In genomic region chr11:3206128-3206921, GRCh38 we compare ENCODE assay signal across 29 cellular contexts. TPM values are rescaled to one million over a fixed set of nuclear protein-coding genes. Genes with fewer than 3 reads are reported as not detected.
DNase-seq lines count a peak whose midpoint lies in the region; ATAC-seq, FAIRE-seq and TF ChIP-seq lines count a peak whose summit lies in the region.
"Had no signal": no experiment of that assay in that cellular context is flagged by ENCODE, and none has a peak within 500 bp of the region (broad histone marks: within the 10 kb centered on the region; RNA-seq: fewer than 3 reads in every experiment).

No MANE protein-coding gene starts in this region.

- no peak overlapping the region for H2BK20ac ChIP-seq in IMR-90 (ENCODE audit: low read depth, low read length)

- H4K5ac ChIP-seq in IMR-90 (ENCODE audit: low read depth, low read length), result no peak overlapping the region

- H4K20me1 ChIP-seq in IMR-90 (ENCODE audit: insufficient read depth, low read length) (no peaks in the 10 kb centered on the region), GM12878 (ENCODE audit: control insufficient read depth, insufficient read depth) (no peaks in the 10 kb centered on the region)

- H2AK5ac ChIP-seq in IMR-90 (ENCODE audit: low read depth, low read length), result no peak overlapping the region

- H3K4me2 ChIP-seq in IMR-90 (ENCODE audit: low read depth, low read length), result no peak overlapping the region
- no peak overlapping the region for H3K4me2 ChIP-seq in GM12878 (ENCODE audit: control insufficient read depth, insufficient read depth)
- H3K4me2 ChIP-seq: GM23338 had no signal

- no peak overlapping the region for H3K14ac ChIP-seq in IMR-90 (replicated peaks; ENCODE audit: low read depth, low read length)

- H2BK120ac ChIP-seq in IMR-90 (ENCODE audit: low read depth, low read length), result no peak overlapping the region

- H3K9ac ChIP-seq in IMR-90 (ENCODE audit: low read depth, low read length) (no peak overlapping the region), GM12878 (ENCODE audit: control insufficient read depth, insufficient read depth, low read length) (no peak overlapping the region)

- H3K27me3 ChIP-seq in IMR-90 (ENCODE audit: control insufficient read depth, insufficient read depth, low read length) (peaks cover 55% of the 10 kb centered on the region), GM12878 (replicated peaks in 1 of 2; ENCODE audit: control insufficient read depth in 2 of 2, insufficient read depth in 2 of 2, low read length in 1 of 2) (peaks cover 2% of the 10 kb centered on the region in 2 experiments; a peak in 3 of 4 replicates), spleen (replicated peaks in 1 of 7) (peaks cover 0 to 41% (median 22%) of the 10 kb centered on the region in 7 donors)

- H2AFZ ChIP-seq in IMR-90 (replicated peaks; ENCODE audit: low read length, poor library complexity), result no peak overlapping the region
- H2AFZ ChIP-seq in GM12878 (ENCODE audit: control insufficient read depth, low read depth, low read length), result no peak overlapping the region
- H2AFZ ChIP-seq: GM23338 had no signal

- TF ChIP-seq EP300 in GM12878 (IDR thresholded peaks at IDR 0.05; ENCODE audit: borderline replicate concordance in 1 of 2, control insufficient read depth in 1 of 2, low read depth in 2 of 2, low read length in 2 of 2), result no peak

- peaks cover 4% of the 10 kb centered on the region for H3K9me3 ChIP-seq in IMR-90 (ENCODE audit: control insufficient read depth, insufficient read depth, low read length)
- no peaks in the 10 kb centered on the region for H3K9me3 ChIP-seq in GM12878 (replicated peaks; ENCODE audit: control insufficient read depth, insufficient read depth, low read length)
- peaks cover 0 to 16% (median 11%) of the 10 kb centered on the region in 8 donors for H3K9me3 ChIP-seq in spleen
- H3K9me3 ChIP-seq: SJCRH30 had no signal

- H3K9me1 ChIP-seq in IMR-90 (ENCODE audit: insufficient read depth, low read length), result no peaks in the 10 kb centered on the region

- TF ChIP-seq CTCF in IMR-90 (conservative IDR thresholded peaks at IDR 0.05; ENCODE audit: low read depth, low read length), result no peak
- TF ChIP-seq CTCF in GM12878 (IDR thresholded peaks at IDR 0.05 in 2 of 3, conservative IDR thresholded peaks at IDR 0.05 in 1 of 3; ENCODE audit: control insufficient read depth in 2 of 3, extremely low read depth in 1 of 3, insufficient read depth in 1 of 3, low read depth in 3 of 3, low read length in 3 of 3), result no peak
- no peak for TF ChIP-seq CTCF in spleen (IDR thresholded peaks at IDR 0.05 in 8 of 11, conservative IDR thresholded peaks at IDR 0.05 in 3 of 11)

- H3K79me2 ChIP-seq in GM12878 (ENCODE audit: control insufficient read depth, insufficient read depth, low read length), result no peaks in the 10 kb centered on the region

- no peak overlapping the region for H3K23ac ChIP-seq in IMR-90 (ENCODE audit: low read depth, low read length)

- CTCF ChIA-PET in IMR-90 (lab: Yijun Ruan, JAX) (no interaction called here), GM12878 (lab: Yijun Ruan, JAX) (no interaction called here)

- H2BK15ac ChIP-seq in IMR-90 (ENCODE audit: low read depth, low read length), result no peak overlapping the region

- DNase-seq in IMR-90 (no peak), GM12878 (ENCODE audit: low read depth, low spot score) (no peak), kidney tubule cell (ENCODE audit: low spot score) (peak; percentile 29), spleen (peak; percentile 47)
- no peak for DNase-seq in activated naive CD4-positive, alpha-beta T cell treated with Interleukin-2 at 50 U/mL for 16 hours
- DNase-seq in activated CD4-positive, alpha-beta T cell treated with anti-CD3 and anti-CD28 coated beads, Interleukin-2, amount 50 U/mL, for 1 hour, result no peak
- DNase-seq: activated CD4-positive, alpha-beta T cell treated with anti-CD3 and anti-CD28 coated beads for 1 hour; activated CD8-positive, alpha-beta T cell treated with anti-CD3 and anti-CD28 coated beads, Interleukin-2, amount 10 ng/mL, durations not matched to agents 7 days and 5 days; amygdala; C1 segment of cervical spinal cord; KBM-7; naive B cell; NCI-H1105 treated with DMSO at 0.1 percent for 48 hours; NCI-H187 treated with DMSO at 0.1 percent for 48 hours; NCI-H526; nucleus accumbens; SJCRH30; substantia nigra; SW 1271 had no signal

- H3K18ac ChIP-seq in IMR-90 (ENCODE audit: low read depth, low read length), result no peak overlapping the region

- H3K4me1 ChIP-seq in IMR-90 (ENCODE audit: control insufficient read depth, insufficient read depth, low read length), result no peaks in the 10 kb centered on the region; the same call in 1 of the 2 replicates
- no peaks in the 10 kb centered on the region for H3K4me1 ChIP-seq in GM12878 (ENCODE audit: control insufficient read depth, insufficient read depth, low read length)
- peaks cover 0 to 39% (median 17%) of the 10 kb centered on the region in 6 donors for H3K4me1 ChIP-seq in spleen
- H3K4me1 ChIP-seq: SJCRH30 had no signal

- H2AK9ac ChIP-seq in IMR-90 (replicated peaks; ENCODE audit: low read depth, low read length, poor library complexity), result peak overlapping the region; percentile 16

- intact Hi-C loops in IMR-90 (cut with micrococcal nuclease), result no loop called here
- intact Hi-C loops in GM12878 (cut with micrococcal nuclease; ENCODE audit: unreplicated experiment), result no loop called here
- intact Hi-C loops in spleen (cut with DNase I; ENCODE audit: low total_unique reads), result no loop called here

- no peak overlapping the region for H4K8ac ChIP-seq in IMR-90 (ENCODE audit: low read depth in 2 of 2, low read length in 2 of 2)

- WGBS in IMR-90 (ENCODE audit: extremely low coverage in 2 of 2, insufficient read length in 1 of 2), 2 experiments, result 98% methylated on average over 2 of the region's 8 CpGs; no CpG with 5 or more reads in 1 of the 2 experiments
- 33% methylated on average over 8 of the region's 8 CpGs for WGBS in GM12878 (ENCODE audit: insufficient coverage, insufficient replicate concordance, low lambda C conversion rate, missing lambda C conversion rate)
- WGBS in spleen, 5 donors, result 78 to 87% (median 81%) methylated on average over 8 of the region's 8 CpGs

- no peaks in the 10 kb centered on the region for H3K36me3 ChIP-seq in IMR-90 (ENCODE audit: control insufficient read depth, insufficient read depth, low read length)
- H3K36me3 ChIP-seq in GM12878 (ENCODE audit: control insufficient read depth in 2 of 2, insufficient read depth in 2 of 2, low read length in 1 of 2), result no peaks in the 10 kb centered on the region
- no peaks in the 10 kb centered on the region for H3K36me3 ChIP-seq in spleen
- H3K36me3 ChIP-seq: cardiac muscle cell, SJCRH30 had no signal

- no peak overlapping the region for H3K4ac ChIP-seq in IMR-90 (ENCODE audit: low read depth, low read length)

- RAD21 ChIA-PET in GM12878 (lab: Charles Lee; ENCODE audit: unreplicated experiment), result no interaction called here

- in situ Hi-C loops in IMR-90 (cut with MboI; ENCODE audit: low sequenced_read_pairs), result no loop called here
- in situ Hi-C loops in GM12878 (cut with MboI), result no loop called here

- peak; percentile 44 for FAIRE-seq in GM12878 (lab: Jason Lieb, UNC)

- no peak overlapping the region for H3K4me3 ChIP-seq in IMR-90 (ENCODE audit: insufficient read depth, low read depth, low read length)
- H3K4me3 ChIP-seq in GM12878, result no peak overlapping the region
- no peak overlapping the region for H3K4me3 ChIP-seq in spleen
- H3K4me3 ChIP-seq: cardiac muscle cell, GM23338, SJCRH30 had no signal

- TF ChIP-seq RAD21 in IMR-90 (IDR thresholded peaks at IDR 0.05; ENCODE audit: low read length) (no peak), GM12878 (IDR thresholded peaks at IDR 0.05; ENCODE audit: insufficient read depth, low read depth, low read length) (no peak)

- H2BK5ac ChIP-seq in IMR-90 (ENCODE audit: low read depth, low read length, poor library complexity, severe bottlenecking), result peak overlapping the region; percentile 54

- H3K27ac ChIP-seq in IMR-90 (ENCODE audit: insufficient read depth, low read length) (no peak overlapping the region), GM12878 (ENCODE audit: control insufficient read depth, insufficient read depth) (no peak overlapping the region), spleen (no peak overlapping the region)
- H3K27ac ChIP-seq: cardiac muscle cell, SJCRH30 had no signal

- no peak overlapping the region for H3K56ac ChIP-seq in IMR-90 (ENCODE audit: extremely low read depth, insufficient read depth, low read length)

- TF ChIP-seq POLR2A in IMR-90 (IDR thresholded peaks at IDR 0.05; ENCODE audit: low read depth, low read length), result no peak
- no peak for TF ChIP-seq POLR2A in GM12878 (IDR thresholded peaks at IDR 0.05; ENCODE audit: low read depth, low read length)
- TF ChIP-seq POLR2A in spleen (IDR thresholded peaks at IDR 0.05), result no peak

- POLR2A ChIA-PET in IMR-90 (lab: Charles Lee; ENCODE audit: unreplicated experiment) (no interaction called here), GM12878 (lab: Charles Lee) (no interaction called here)

- dilution Hi-C loops in IMR-90 (cut with HindIII; ENCODE audit: low sequenced_read_pairs, unreplicated experiment), result no loop called here

- H3K79me1 ChIP-seq in IMR-90 (ENCODE audit: low read depth in 1 of 2, low read length in 2 of 2), result no peaks in the 10 kb centered on the region

- SMC1A ChIA-PET in GM12878 (lab: Charles Lee; ENCODE audit: uncharacterized antibody, unreplicated experiment), result no interaction called here

- H4K91ac ChIP-seq in IMR-90 (ENCODE audit: insufficient read depth, low read depth, low read length), result no peak overlapping the region

- BruUV-seq in IMR-90 (replicated peaks; lab: Mats Ljungman, UMichigan), result no TSS peak
- no TSS peak for BruUV-seq in GM12878 (replicated peaks; lab: Mats Ljungman, UMichigan)

- ATAC-seq in IMR-90 (ENCODE audit: low read depth) (no peak), GM12878 (no peak), GM21786 (IDR thresholded peaks at IDR 0.05; ENCODE audit: unreplicated experiment) (no peak)
- ATAC-seq: activated CD8-positive, alpha-beta T cell treated with anti-CD3 and anti-CD28 coated beads, Interleukin-2, amount 10 ng/mL, durations not matched to agents 7 days and 5 days; GM23338; Panc1; stimulated activated effector memory CD8-positive, alpha-beta T cell treated with anti-CD3 and anti-CD28 coated beads, Interleukin-12 subunit alpha, Interleukin-12 subunit beta, amount 100 ng/mL, for 72 hours had no signal

RNA-seq across cellular contexts. Expression of gene MRGPRG, which starts 12.3 kb away (rescaled TPM):
- total RNA-seq in IMR-90 (2012; rRNA removed) (not detected in 2 replicates), GM12878 (2014; rRNA removed) (not detected in 2 replicates), GM12878 (2014; rRNA removed; fragmentation: Illumina TruSeq; extraction: Trizol) (not detected in 2 replicates), GM12878 (2021) (not detected in 2 replicates), spleen (not detected)
- polyA plus RNA-seq in IMR-90 (2012; rRNA removed) (not detected in 2 replicates), GM12878 (2011; rRNA removed) (not detected in 2 replicates), GM12878 (2014; fragmentation: Illumina TruSeq; extraction: Trizol) (not detected in 2 replicates), GM12878 (2014; fragmentation: Nextera tagmentation; extraction: Ambion mirVana) (not detected), GM12878 (2014; rRNA removed) (not detected in 2 replicates), GM12878 (2016; fragmentation: Nextera tagmentation; extraction: Ambion mirVana) (not detected), spleen (not detected)
- not detected in 2 replicates for polyA plus RNA-seq in IMR-90 (2012; cell fraction: cytosol; rRNA removed)
- polyA plus RNA-seq in IMR-90 (2012; cell fraction: nucleus; rRNA removed; ENCODE audit: low replicate concordance), result not detected in 2 replicates
- total RNA-seq in GM12878 (2013; cell fraction: nucleolus; rRNA removed), result not detected in 2 replicates
- polyA plus RNA-seq in GM12878 (2011; ENCODE audit: low read depth), result not detected
- not detected in 2 replicates for polyA plus RNA-seq in GM12878 (2011; cell fraction: cytosol; rRNA removed)
- not detected in 2 replicates for polyA plus RNA-seq in GM12878 (2011; cell fraction: nucleus; rRNA removed)
- polyA plus RNA-seq in GM12878 (2012), result not detected in 2 replicates
- polyA minus RNA-seq in GM12878 (2011; rRNA and poly(A)+ RNA removed), result not detected in 2 replicates
- not detected in 2 replicates for polyA minus RNA-seq in GM12878 (2011; cell fraction: cytosol; rRNA and poly(A)+ RNA removed)
- polyA minus RNA-seq in GM12878 (2011; cell fraction: nucleus; rRNA and poly(A)+ RNA removed), result not detected in 2 replicates
- total RNA-seq: activated CD8-positive, alpha-beta T cell treated with anti-CD3 and anti-CD28 coated beads, Interleukin-2, amount 10 ng/mL, durations not matched to agents 7 days and 5 days; activated naive CD4-positive, alpha-beta T cell treated with anti-CD3 and anti-CD28 coated beads, Interleukin-2, amount 50 U/mL, for 72 hours; cardiac muscle cell; G401; GM23338; liver; MCF 10A; SJCRH30 had no signal
- polyA plus RNA-seq: cardiac muscle cell, esophagus, GM23338, liver had no signal

RNA-seq across cellular contexts. Expression of gene MRGPRE, which starts 25.9 kb away (rescaled TPM):
- total RNA-seq in IMR-90 (2012; rRNA removed), result not detected in 2 replicates
- polyA plus RNA-seq in IMR-90 (2012; rRNA removed), result not detected in 2 replicates
- not detected in 2 replicates for polyA plus RNA-seq in IMR-90 (2012; cell fraction: cytosol; rRNA removed)
- not detected in 2 replicates for polyA plus RNA-seq in IMR-90 (2012; cell fraction: nucleus; rRNA removed; ENCODE audit: low replicate concordance)
- not detected in 2 replicates for total RNA-seq in GM12878 (2013; cell fraction: nucleolus; rRNA removed)
- 0.34 TPM in 1 of 2 replicates, not detected in the other for total RNA-seq in GM12878 (2014; rRNA removed)
- not detected in 2 replicates for total RNA-seq in GM12878 (2014; rRNA removed; fragmentation: Illumina TruSeq; extraction: Trizol)
- total RNA-seq in GM12878 (2021), result not detected in 2 replicates
- not detected for polyA plus RNA-seq in GM12878 (2011; ENCODE audit: low read depth)
- polyA plus RNA-seq in GM12878 (2011; rRNA removed), result not detected in 2 replicates
- polyA plus RNA-seq in GM12878 (2011; cell fraction: cytosol; rRNA removed), result not detected in 2 replicates
- not detected in 2 replicates for polyA plus RNA-seq in GM12878 (2011; cell fraction: nucleus; rRNA removed)
- polyA plus RNA-seq in GM12878 (2012), result not detected in 2 replicates
- not detected in 2 replicates for polyA plus RNA-seq in GM12878 (2014; fragmentation: Illumina TruSeq; extraction: Trizol)
- not detected for polyA plus RNA-seq in GM12878 (2014; fragmentation: Nextera tagmentation; extraction: Ambion mirVana)
- polyA plus RNA-seq in GM12878 (2014; rRNA removed), result not detected in 2 replicates
- not detected for polyA plus RNA-seq in GM12878 (2016; fragmentation: Nextera tagmentation; extraction: Ambion mirVana)
- polyA minus RNA-seq in GM12878 (2011; rRNA and poly(A)+ RNA removed), result not detected in 2 replicates
- polyA minus RNA-seq in GM12878 (2011; cell fraction: cytosol; rRNA and poly(A)+ RNA removed), result not detected in 2 replicates
- not detected in 2 replicates for polyA minus RNA-seq in GM12878 (2011; cell fraction: nucleus; rRNA and poly(A)+ RNA removed)
- 1 to 10 TPM in 2 of 7 donors, under 1 TPM in 2, not detected in 3; 0.41 to 1.9 (median 1.2) TPM for total RNA-seq in spleen
- polyA plus RNA-seq in spleen, result not detected
- total RNA-seq: activated CD8-positive, alpha-beta T cell treated with anti-CD3 and anti-CD28 coated beads, Interleukin-2, amount 10 ng/mL, durations not matched to agents 7 days and 5 days; activated naive CD4-positive, alpha-beta T cell treated with anti-CD3 and anti-CD28 coated beads, Interleukin-2, amount 50 U/mL, for 72 hours; cardiac muscle cell; G401; GM23338; MCF 10A; SJCRH30 had no signal
- polyA plus RNA-seq: cardiac muscle cell, esophagus, GM23338, liver had no signal

RNA-seq across cellular contexts. Expression of gene OSBPL5, which starts 41.2 kb away (rescaled TPM):
- total RNA-seq in IMR-90 (2012; rRNA removed), result 14.4 and 14.9 TPM in 2 replicates
- polyA plus RNA-seq in IMR-90 (2012; rRNA removed), result 22.3 and 24.1 TPM in 2 replicates
- polyA plus RNA-seq in IMR-90 (2012; cell fraction: cytosol; rRNA removed), result 14.5 and 18.6 TPM in 2 replicates
- polyA plus RNA-seq in IMR-90 (2012; cell fraction: nucleus; rRNA removed; ENCODE audit: low replicate concordance), result 66.7 and 137 TPM in 2 replicates
- total RNA-seq in GM12878 (2013; cell fraction: nucleolus; rRNA removed), result not detected in 2 replicates
- not detected in 2 replicates for total RNA-seq in GM12878 (2014; rRNA removed)
- not detected in 2 replicates for total RNA-seq in GM12878 (2014; rRNA removed; fragmentation: Illumina TruSeq; extraction: Trizol)
- 0.45 TPM in 1 of 2 replicates, not detected in the other for total RNA-seq in GM12878 (2021)
- not detected for polyA plus RNA-seq in GM12878 (2011; ENCODE audit: low read depth)
- polyA plus RNA-seq in GM12878 (2011; rRNA removed), result not detected in 2 replicates
- 0.07 and 0.17 TPM in 2 replicates for polyA plus RNA-seq in GM12878 (2011; cell fraction: cytosol; rRNA removed)
- 0.85 and 1.0 TPM in 2 replicates for polyA plus RNA-seq in GM12878 (2011; cell fraction: nucleus; rRNA removed)
- not detected in 2 replicates for polyA plus RNA-seq in GM12878 (2012)
- not detected in 2 replicates for polyA plus RNA-seq in GM12878 (2014; fragmentation: Illumina TruSeq; extraction: Trizol)
- polyA plus RNA-seq in GM12878 (2014; fragmentation: Nextera tagmentation; extraction: Ambion mirVana), result not detected
- not detected in 2 replicates for polyA plus RNA-seq in GM12878 (2014; rRNA removed)
- polyA plus RNA-seq in GM12878 (2016; fragmentation: Nextera tagmentation; extraction: Ambion mirVana), result not detected
- 0.57 TPM in 1 of 2 replicates, not detected in the other for polyA minus RNA-seq in GM12878 (2011; rRNA and poly(A)+ RNA removed)
- 0.62 TPM in 1 of 2 replicates, not detected in the other for polyA minus RNA-seq in GM12878 (2011; cell fraction: cytosol; rRNA and poly(A)+ RNA removed)
- 0.48 and 0.60 TPM in 2 replicates for polyA minus RNA-seq in GM12878 (2011; cell fraction: nucleus; rRNA and poly(A)+ RNA removed)
- total RNA-seq in spleen, result 10 to 100 TPM; 37.2 to 91.2 (median 73.3) TPM
- polyA plus RNA-seq in spleen, result 10 to 100 TPM in 2 of 3 donors, 1 to 10 TPM in 1; 5.1 to 21.6 (median 10.7) TPM

Comparison
In these comparisons a context has a peak if more than half of its experiments do, and no peak if none do; other contexts are left out.
1. DNase-seq: peak in kidney tubule cell (single experiment) and spleen (single experiment); none in IMR-90 (single experiment), GM12878 (single experiment), activated naive CD4-positive, alpha-beta T cell treated with Interleukin-2 at 50 U/mL for 16 hours (single experiment) and activated CD4-positive, alpha-beta T cell treated with anti-CD3 and anti-CD28 coated beads, Interleukin-2, amount 50 U/mL, for 1 hour (single experiment).
2. RNA of gene OSBPL5, which starts 41.2 kb away (total RNA-seq): 37.2 to 91.2 TPM in spleen and 14.4 to 14.9 TPM in IMR-90; 0.45 TPM in GM12878; every median in the first group is over 10 times any median in the second.